Comparison of ENCODE assay signal across 1 cellular context in genomic region chr3:57706462-57706861, GRCh38.
A peak's percentile ranks its signal among the peaks of the same experiment; 100 is the strongest.
TF ChIP-seq lines count a peak whose summit lies in the region.

No MANE protein-coding gene starts in this region.

TF ChIP-seq in K562, 482 proteins besides CTCF, POLR2A, EP300 and RAD21:
- TF ChIP-seq ATF7 (IDR thresholded peaks at IDR 0.05) (peak; percentile 34; the same call in 1 of the 2 replicates), SPI1 (IDR thresholded peaks at IDR 0.05; ENCODE audit: borderline replicate concordance, low read depth, low read length) (peak; percentile 38; the same call in 1 of the 2 replicates), KAT8 (IDR thresholded peaks at IDR 0.05; ENCODE audit: low read depth) (no peak), JUND (IDR thresholded peaks at IDR 0.05; ENCODE audit: borderline replicate concordance, low read depth, low read length) (no peak), JUND (tag; IDR thresholded peaks at IDR 0.05; ENCODE audit: borderline replicate concordance, low read depth, low read length) (0 out of 3 replicates have a peak, but pooled peaks have one; percentile 20)
